Comparison of ENCODE assay signal across 18 cellular contexts in the genomic region with DNA sequence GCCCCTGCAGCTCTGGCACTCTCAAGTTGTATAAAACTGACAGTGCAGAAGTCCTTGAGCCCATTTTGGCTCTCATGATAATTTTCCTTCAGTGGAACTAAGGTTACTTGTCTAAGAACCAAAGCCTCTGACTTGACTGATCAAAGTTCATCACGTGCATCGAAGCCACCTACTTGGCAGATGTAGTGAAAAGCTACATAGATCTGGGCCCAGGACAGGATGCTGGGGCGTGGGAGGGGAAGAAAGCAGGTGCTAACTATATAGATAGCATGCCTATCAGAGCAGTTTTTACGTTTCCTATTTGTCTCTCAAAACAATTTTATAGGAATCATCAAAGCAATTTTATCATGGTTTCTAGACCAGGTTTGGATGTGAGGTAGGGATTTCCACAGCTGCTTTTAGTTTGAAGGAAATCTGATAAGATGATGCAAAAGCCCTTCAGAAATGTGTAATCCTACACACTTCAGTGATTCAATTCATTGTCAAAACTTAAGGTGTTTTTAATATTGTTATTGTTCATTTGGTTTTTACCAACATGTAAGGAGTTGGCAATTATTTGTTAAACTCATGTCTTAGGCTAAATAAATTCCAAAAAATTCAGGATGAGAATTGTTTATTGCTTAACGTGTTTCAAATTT. TPM values are rescaled to one million over a fixed set of nuclear protein-coding genes. Genes with fewer than 3 reads are reported as not detected.
DNase-seq lines count a peak whose midpoint lies in the region; ATAC-seq and TF ChIP-seq lines count a peak whose summit lies in the region.
"Had no signal": no experiment of that assay in that cellular context is flagged by ENCODE, and none has a peak within 500 bp of the region (broad histone marks: within the 10 kb centered on the region; RNA-seq: fewer than 3 reads in every experiment).

No MANE protein-coding gene starts in this region.

- no peak overlapping the region for H3K4me2 ChIP-seq in OCI-LY7 (ENCODE audit: low read length)
- H3K4me2 ChIP-seq: smooth muscle cell had no signal

- H3K36me3 ChIP-seq in OCI-LY7 (ENCODE audit: insufficient read depth, low read length) (no peaks in the 10 kb centered on the region), esophagus muscularis mucosa (no peaks in the 10 kb centered on the region)
- H3K36me3 ChIP-seq: cardiac muscle cell, vagina had no signal

- POLR2A ChIA-PET in OCI-LY7 (lab: Charles Lee) = interaction anchor here (0.6 kb wide), 1 partner anchor 31 kb away, joined by 3 read pairs; no protein-coding TSS in a partner anchor

- no peak for TF ChIP-seq POLR2A in esophagus muscularis mucosa (IDR thresholded peaks at IDR 0.05; ENCODE audit: low read depth)

- no peak overlapping the region for H3K4me3 ChIP-seq in OCI-LY7 (ENCODE audit: low read depth, low read length, poor library complexity, severe bottlenecking)
- no peak overlapping the region for H3K4me3 ChIP-seq in esophagus muscularis mucosa
- H3K4me3 ChIP-seq: cardiac muscle cell, smooth muscle cell, vagina had no signal

- DNase-seq in CMK (ENCODE audit: low read depth) = peak; percentile 9
- DNase-seq in OCI-LY7 (ENCODE audit: low spot score) = peak; percentile 19
- peak; percentile 42 for DNase-seq in activated T-helper 9 cell treated with anti-CD3 and anti-CD28 coated beads, Interleukin-2, amount 50 U/mL, for 16 hours (ENCODE audit: low read depth)
- peak; percentile 58 to 61 for DNase-seq in stimulated activated CD4-positive, alpha-beta T cell treated with anti-CD3 and anti-CD28 coated beads, Interleukin-2, amount 100 ng/mL, for 24 hours
- DNase-seq in pons (ENCODE audit: low spot score) = no peak
- DNase-seq in COR-L47 (lab: John Stamatoyannopoulos, UW) = no peak
- DNase-seq in esophagus muscularis mucosa (ENCODE audit: extremely low spot score) = no peak
- DNase-seq: GOT3, NCI-H2029, NCI-H748 treated with DMSO at 0.1 percent for 48 hours had no signal

- H3K4me1 ChIP-seq in OCI-LY7 (ENCODE audit: insufficient read depth, low read length, poor library complexity, severe bottlenecking) (no peaks in the 10 kb centered on the region), esophagus muscularis mucosa (no peaks in the 10 kb centered on the region)
- H3K4me1 ChIP-seq: vagina had no signal

- H3K27me3 ChIP-seq in esophagus muscularis mucosa = no peaks in the 10 kb centered on the region
- H3K27me3 ChIP-seq: cardiac muscle cell, vagina had no signal

- no peaks in the 10 kb centered on the region for H3K9me2 ChIP-seq in OCI-LY7 (ENCODE audit: insufficient read depth, low read length)

- H2AFZ ChIP-seq in OCI-LY7 (ENCODE audit: low read length) = no peak overlapping the region

- ATAC-seq in HG02610 (IDR thresholded peaks at IDR 0.05; ENCODE audit: unreplicated experiment) = no peak

- intact Hi-C loops in OCI-LY7 (cut with micrococcal nuclease; ENCODE audit: unreplicated experiment) = no loop called here
- intact Hi-C loops in esophagus muscularis mucosa (cut with DNase I) = no loop called here

- 61% methylated on average over 5 of the region's 5 CpGs for WGBS in esophagus muscularis mucosa

- H3K9me3 ChIP-seq in OCI-LY7 (ENCODE audit: low read length) = no peaks in the 10 kb centered on the region
- no peaks in the 10 kb centered on the region for H3K9me3 ChIP-seq in esophagus muscularis mucosa
- H3K9me3 ChIP-seq: vagina had no signal

- no peak for TF ChIP-seq CTCF in OCI-LY7 (conservative IDR thresholded peaks at IDR 0.05; ENCODE audit: low read length)
- no peak for TF ChIP-seq CTCF in esophagus muscularis mucosa (IDR thresholded peaks at IDR 0.05)

- no peaks in the 10 kb centered on the region for H3K79me2 ChIP-seq in OCI-LY7 (ENCODE audit: insufficient read depth, low read depth, low read length)

- H3K27ac ChIP-seq in OCI-LY7 (ENCODE audit: low read depth, low read length, poor library complexity, severe bottlenecking) = no peak overlapping the region
- no peak overlapping the region for H3K27ac ChIP-seq in esophagus muscularis mucosa (replicated peaks in 1 of 4)
- H3K27ac ChIP-seq: cardiac muscle cell, epithelial cell of prostate, HL-60, vagina had no signal

- CTCF ChIA-PET in OCI-LY7 (lab: Charles Lee; ENCODE audit: unreplicated experiment) = no interaction called here

- no peak for TF ChIP-seq EP300 in esophagus muscularis mucosa (IDR thresholded peaks at IDR 0.05)

- no TSS peak for BruUV-seq in OCI-LY7 (replicated peaks; lab: Mats Ljungman, UMichigan)

- no peaks in the 10 kb centered on the region for H4K20me1 ChIP-seq in OCI-LY7 (ENCODE audit: insufficient read depth, low read length)

RNA-seq across cellular contexts. Expression of gene CD40LG, which starts 1.2 kb away (rescaled TPM):
- not detected in 2 replicates for total RNA-seq in OCI-LY7 (2014; rRNA removed; shearing (Covaris generic))
- not detected in 2 replicates for total RNA-seq in OCI-LY7 (2022)
- under 1 TPM in 2 of 4 donors, not detected in 2; 0.32 to 0.33 TPM for total RNA-seq in esophagus muscularis mucosa
- total RNA-seq: cardiac muscle cell, LHCN-M2, osteoblast, smooth muscle cell, vagina had no signal

Comparison
In these comparisons a context has a peak if more than half of its experiments do, and no peak if none do; other contexts are left out.
1. DNase-seq: peak in CMK (single experiment), OCI-LY7 (single experiment), activated T-helper 9 cell treated with anti-CD3 and anti-CD28 coated beads, Interleukin-2, amount 50 U/mL, for 16 hours (single experiment) and stimulated activated CD4-positive, alpha-beta T cell treated with anti-CD3 and anti-CD28 coated beads, Interleukin-2, amount 100 ng/mL, for 24 hours (2 of 2); none in pons (single experiment), COR-L47 (single experiment) and esophagus muscularis mucosa (single experiment).